Comparison of ENCODE assay signal across 8 cellular contexts in genomic region chr17:18261659-18262058, GRCh38. TPM values are rescaled to one million over a fixed set of nuclear protein-coding genes. Genes with fewer than 3 reads are reported as not detected.
A peak's percentile ranks its signal among the peaks of the same experiment; 100 is the strongest.
DNase-seq lines count a peak whose midpoint lies in the region; ATAC-seq and TF ChIP-seq lines count a peak whose summit lies in the region.

No MANE protein-coding gene starts in this region.

- H3K9me3 Mint-ChIP-seq in stimulated activated naive CD8-positive, alpha-beta T cell treated with anti-CD3 and anti-CD28 coated beads, Interleukin-15, Interleukin-2, amounts not matched to agents 100 ng/mL and 50 ng/mL, for 24 hours, result no peaks in the 10 kb centered on the region

- intact Hi-C loops in breast epithelium (cut with DNase I; ENCODE audit: low total_unique reads), result no loop called here

- H3K4me1 ChIP-seq in breast epithelium (peaks cover 7 to 19% of the 10 kb centered on the region in 2 donors), mucosa of stomach (ENCODE audit: control insufficient read depth, insufficient read depth, low read length) (peaks cover 44% of the 10 kb centered on the region)

- no peaks in the 10 kb centered on the region for H3K27me3 Mint-ChIP-seq in stimulated activated naive CD8-positive, alpha-beta T cell treated with anti-CD3 and anti-CD28 coated beads, Interleukin-15, Interleukin-2, amounts not matched to agents 100 ng/mL and 50 ng/mL, for 24 hours

- H3K27me3 ChIP-seq in breast epithelium (no peaks in the 10 kb centered on the region), mucosa of stomach (ENCODE audit: control insufficient read depth, insufficient read depth, low read length) (no peaks in the 10 kb centered on the region)

- H3K36me3 ChIP-seq in breast epithelium (no peaks in the 10 kb centered on the region), mucosa of stomach (ENCODE audit: control insufficient read depth, insufficient read depth, low read length) (peaks cover 4% of the 10 kb centered on the region)

- peak overlapping the region; percentile 72 for H3K27ac Mint-ChIP-seq in stimulated activated naive CD8-positive, alpha-beta T cell treated with anti-CD3 and anti-CD28 coated beads, Interleukin-15, Interleukin-2, amounts not matched to agents 100 ng/mL and 50 ng/mL, for 24 hours

- DNase-seq in stimulated activated naive CD8-positive, alpha-beta T cell treated with anti-CD3 and anti-CD28 coated beads, Interleukin-15, Interleukin-2, amounts not matched to agents 100 U/mL and 50 U/mL, for 24 hours, result no peak
- DNase-seq in breast epithelium (ENCODE audit: low spot score in 2 of 2) (no peak), mesenteric fat pad (ENCODE audit: low spot score) (no peak), SIG-M5 (lab: John Stamatoyannopoulos, UW) (no peak)

- H3K9ac ChIP-seq in mucosa of stomach (ENCODE audit: low read length), result peak overlapping the region; percentile 97

- no peaks in the 10 kb centered on the region for H3K36me3 Mint-ChIP-seq in stimulated activated naive CD8-positive, alpha-beta T cell treated with anti-CD3 and anti-CD28 coated beads, Interleukin-15, Interleukin-2, amounts not matched to agents 100 ng/mL and 50 ng/mL, for 24 hours (ENCODE audit: low read depth)

- no peak for TF ChIP-seq CTCF in breast epithelium (IDR thresholded peaks at IDR 0.05)

- H3K4me1 Mint-ChIP-seq in stimulated activated naive CD8-positive, alpha-beta T cell treated with anti-CD3 and anti-CD28 coated beads, Interleukin-15, Interleukin-2, amounts not matched to agents 100 ng/mL and 50 ng/mL, for 24 hours (ENCODE audit: low read depth), result peaks cover 34% of the 10 kb centered on the region

- peak overlapping the region; percentile 79 for H3K4me3 Mint-ChIP-seq in stimulated activated naive CD8-positive, alpha-beta T cell treated with anti-CD3 and anti-CD28 coated beads, Interleukin-15, Interleukin-2, amounts not matched to agents 100 ng/mL and 50 ng/mL, for 24 hours

- H3K27ac ChIP-seq in breast epithelium, result peak overlapping the region; percentile 95 to 98

- no peak for ATAC-seq in stimulated activated naive CD8-positive, alpha-beta T cell treated with anti-CD3 and anti-CD28 coated beads, Interleukin-15, Interleukin-2, amounts not matched to agents 100 U/mL and 50 U/mL, for 24 hours
- ATAC-seq in GM21360 (IDR thresholded peaks at IDR 0.05; ENCODE audit: unreplicated experiment) (no peak), HG03521 (IDR thresholded peaks at IDR 0.05; ENCODE audit: unreplicated experiment) (no peak)

- H3K9me3 ChIP-seq in breast epithelium (no peaks in the 10 kb centered on the region), mucosa of stomach (ENCODE audit: control insufficient read depth, low read length) (no peaks in the 10 kb centered on the region)

- no peak for TF ChIP-seq POLR2A in breast epithelium (IDR thresholded peaks at IDR 0.05)

- H3K4me3 ChIP-seq in breast epithelium, result peak overlapping the region; percentile 66 to 86 (median 84)
- peak overlapping the region; percentile 86 for H3K4me3 ChIP-seq in mucosa of stomach (ENCODE audit: low read length)

RNA-seq across cellular contexts. Expression of gene MIEF2, which starts 1.2 kb away (rescaled TPM):
- total RNA-seq in breast epithelium (10 to 100 TPM in 2 of 3 donors, 1 to 10 TPM in 1; 9.8 to 29.6 (median 19.0) TPM), mesenteric fat pad (4.6 TPM)

RNA-seq across cellular contexts. Expression of gene FLII, which starts 3.1 kb away (rescaled TPM):
- total RNA-seq in breast epithelium (100 to 1,000 TPM; 235 to 298 (median 293) TPM), mesenteric fat pad (269 TPM)

RNA-seq across cellular contexts. Expression of gene LLGL1, which starts 36.2 kb away (rescaled TPM):
- total RNA-seq in breast epithelium (10 to 100 TPM; 16.0 to 21.6 (median 18.4) TPM), mesenteric fat pad (12.0 TPM)

RNA-seq across cellular contexts. Expression of gene TOP3A, which starts 53.1 kb away (rescaled TPM):
- total RNA-seq in breast epithelium (10 to 100 TPM; 25.9 to 46.5 (median 30.1) TPM), mesenteric fat pad (34.1 TPM)

RNA-seq across cellular contexts. Expression of gene SMCR8, which starts 53.4 kb away (rescaled TPM):
- total RNA-seq in breast epithelium (10 to 100 TPM; 16.4 to 20.9 (median 16.8) TPM), mesenteric fat pad (14.3 TPM)
